ENCODE assay signal across 15 cellular contexts in the genomic region with DNA sequence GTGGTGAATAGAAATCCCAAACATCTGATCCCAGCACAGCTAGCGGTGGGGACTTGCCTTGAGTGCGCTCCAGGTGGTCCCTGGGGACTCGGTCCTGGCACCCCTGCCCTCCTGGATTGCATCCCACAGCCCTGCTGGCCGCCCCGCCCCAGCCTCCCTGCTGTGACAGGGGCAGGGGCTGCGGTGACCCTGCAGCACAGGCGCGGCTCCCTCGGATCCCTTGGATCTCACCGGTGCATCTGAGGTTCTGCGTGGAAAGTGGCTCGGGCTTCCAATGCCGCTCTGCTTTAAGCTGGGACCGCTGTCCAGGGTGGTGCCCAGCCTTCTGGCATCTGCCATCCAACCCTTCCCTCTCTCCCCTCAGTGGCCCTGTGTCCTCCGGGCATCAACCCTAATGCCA.
"Had no signal": no experiment of that assay in that cellular context is flagged by ENCODE, and none has a peak within 500 bp of the region (broad histone marks: within the 10 kb centered on the region; RNA-seq: fewer than 3 reads in every experiment).

No MANE protein-coding gene starts in this region.

- H3K27me3 Mint-ChIP-seq: activated naive CD4-positive, alpha-beta T cell treated with anti-CD3 and anti-CD28 coated beads, Interleukin-2, amount 50 U/mL, for 24 hours; progenitor cell of endocrine pancreas; stimulated activated naive CD8-positive, alpha-beta T cell treated with anti-CD3 and anti-CD28 coated beads, Interleukin-15, Interleukin-2, amounts not matched to agents 100 ng/mL and 50 ng/mL, for 24 hours had no signal

- H3K4me3 Mint-ChIP-seq: activated naive CD4-positive, alpha-beta T cell treated with anti-CD3 and anti-CD28 coated beads, Interleukin-2, amount 50 U/mL, for 24 hours; brain; stimulated activated naive CD8-positive, alpha-beta T cell treated with anti-CD3 and anti-CD28 coated beads, Interleukin-15, Interleukin-2, amounts not matched to agents 100 ng/mL and 50 ng/mL, for 24 hours; T-helper 1 cell treated with Interleukin-12 subunit alpha and Interleukin-12 subunit beta and Interleukin-4 antibody, amounts not matched to agents 30 μg/mL and 1 μg/mL, for 36 hours; WTC11 had no signal

- DNase-seq: activated gamma-delta T cell treated with Interleukin-2 at 50 U/mL for 16 hours; activated T-cell treated with anti-CD3 and anti-CD28 coated beads, Interleukin-2, amount 50 U/mL, for 1 hour; colonic mucosa; mesenchymal stem cell; stimulated activated CD4-positive, alpha-beta T cell treated with anti-CD3 and anti-CD28 coated beads, Interleukin-12 subunit alpha, Interleukin-12 subunit beta, amount 100 ng/mL, for 4 hours; T1000; thyroid gland had no signal

- H3K4me3 ChIP-seq: colonic mucosa, dorsolateral prefrontal cortex, gastroesophageal sphincter, thyroid gland had no signal

- H3K27ac Mint-ChIP-seq: activated naive CD4-positive, alpha-beta T cell treated with anti-CD3 and anti-CD28 coated beads, Interleukin-2, amount 50 U/mL, for 24 hours; progenitor cell of endocrine pancreas; stimulated activated naive CD8-positive, alpha-beta T cell treated with anti-CD3 and anti-CD28 coated beads, Interleukin-15, Interleukin-2, amounts not matched to agents 100 ng/mL and 50 ng/mL, for 24 hours; T-helper 1 cell treated with Interleukin-12 subunit alpha and Interleukin-12 subunit beta and Interleukin-4 antibody, amounts not matched to agents 30 μg/mL and 1 μg/mL, for 36 hours; WTC11 had no signal

- H3K9me3 ChIP-seq: colonic mucosa, gastroesophageal sphincter, thyroid gland had no signal

- H3K4me1 ChIP-seq: colonic mucosa, gastroesophageal sphincter, thyroid gland had no signal

- H3K9me3 Mint-ChIP-seq: activated naive CD4-positive, alpha-beta T cell treated with anti-CD3 and anti-CD28 coated beads, Interleukin-2, amount 50 U/mL, for 24 hours; brain; stimulated activated naive CD8-positive, alpha-beta T cell treated with anti-CD3 and anti-CD28 coated beads, Interleukin-15, Interleukin-2, amounts not matched to agents 100 ng/mL and 50 ng/mL, for 24 hours; T-helper 1 cell treated with Interleukin-12 subunit alpha and Interleukin-12 subunit beta and Interleukin-4 antibody, amounts not matched to agents 30 μg/mL and 1 μg/mL, for 36 hours; WTC11 had no signal

- H3K27ac ChIP-seq: colonic mucosa, gastroesophageal sphincter, thyroid gland had no signal

- ATAC-seq: gastroesophageal sphincter, WTC11 had no signal

- H3K36me3 Mint-ChIP-seq: activated naive CD4-positive, alpha-beta T cell treated with anti-CD3 and anti-CD28 coated beads, Interleukin-2, amount 50 U/mL, for 24 hours; WTC11 had no signal

- H3K36me3 ChIP-seq: colonic mucosa had no signal

- H3K4me1 Mint-ChIP-seq: activated naive CD4-positive, alpha-beta T cell treated with anti-CD3 and anti-CD28 coated beads, Interleukin-2, amount 50 U/mL, for 24 hours; brain; WTC11 had no signal

- H3K27me3 ChIP-seq: colonic mucosa, dorsolateral prefrontal cortex, gastroesophageal sphincter, thyroid gland had no signal
